In genomic region chr6:1795923-1796322, GRCh38 we compare ENCODE assay signal across 16 cellular contexts.
DNase-seq lines count a peak whose midpoint lies in the region; ATAC-seq and TF ChIP-seq lines count a peak whose summit lies in the region.
"Had no signal": no experiment of that assay in that cellular context is flagged by ENCODE, and none has a peak within 500 bp of the region (broad histone marks: within the 10 kb centered on the region; RNA-seq: fewer than 3 reads in every experiment).

No MANE protein-coding gene starts in this region.

- H3K9me2 ChIP-seq in OCI-LY7 (ENCODE audit: insufficient read depth, low read length): no peaks in the 10 kb centered on the region

- H3K27me3 Mint-ChIP-seq in endothelial cell (ENCODE audit: unreplicated experiment) (peaks cover 1% of the 10 kb centered on the region), immature natural killer cell (ENCODE audit: low read depth in 3 of 3) (peaks cover 0 to 10% (median 5%) of the 10 kb centered on the region in 3 donors)
- H3K27me3 Mint-ChIP-seq: CD4-positive, alpha-beta memory T cell had no signal

- H3K4me3 Mint-ChIP-seq in endothelial cell (ENCODE audit: unreplicated experiment): no peak overlapping the region
- no peak overlapping the region for H3K4me3 Mint-ChIP-seq in immature natural killer cell
- H3K4me3 Mint-ChIP-seq: CD4-positive, alpha-beta memory T cell had no signal

- no peaks in the 10 kb centered on the region for H3K79me2 ChIP-seq in KMS-11 (ENCODE audit: insufficient read depth, low read depth)
- H3K79me2 ChIP-seq in OCI-LY7 (ENCODE audit: insufficient read depth, low read depth, low read length): no peaks in the 10 kb centered on the region

- H3K9me3 Mint-ChIP-seq in endothelial cell (ENCODE audit: unreplicated experiment) (no peaks in the 10 kb centered on the region), immature natural killer cell (no peaks in the 10 kb centered on the region)

- H3K27me3 ChIP-seq in KMS-11 (ENCODE audit: insufficient read depth, low read depth): no peaks in the 10 kb centered on the region

- no peak overlapping the region for H3K4me3 ChIP-seq in KMS-11 (IDR thresholded peaks at IDR 0.05; ENCODE audit: insufficient read depth, low read depth, low read length)
- no peak overlapping the region for H3K4me3 ChIP-seq in OCI-LY7 (ENCODE audit: low read depth, low read length, poor library complexity, severe bottlenecking)

- peak overlapping the region; percentile 75; the same call in 1 of the 2 replicates for H3K4me2 ChIP-seq in KMS-11
- H3K4me2 ChIP-seq in OCI-LY7 (ENCODE audit: low read length): 0 out of 2 replicates have a peak overlapping the region, but pooled peaks have one; percentile 36

- CTCF ChIA-PET in OCI-LY7 (lab: Charles Lee; ENCODE audit: unreplicated experiment): no interaction called here

- no peak overlapping the region for H3K9ac ChIP-seq in KMS-11

- DNase-seq in OCI-LY7 (ENCODE audit: low spot score) (no peak), endothelial cell (ENCODE audit: low spot score) (no peak), immature natural killer cell (no peak), NCI-H187 (lab: John Stamatoyannopoulos, UW) (no peak), dermis blood vessel endothelial cell (no peak)
- DNase-seq: C1 segment of cervical spinal cord; Calu3; CD4-positive, alpha-beta memory T cell; COR-L47; DMS53; DMS79 treated with DMSO at 0.1 percent for 48 hours; GF-D8; H7; HCEC 1CT had no signal

- H3K27ac ChIP-seq in KMS-11 (no peak overlapping the region; the same call in 1 of the 2 replicates), OCI-LY7 (ENCODE audit: low read depth, low read length, poor library complexity, severe bottlenecking) (no peak overlapping the region)

- H2AFZ ChIP-seq in KMS-11 (ENCODE audit: low read depth) (no peak overlapping the region), OCI-LY7 (ENCODE audit: low read length) (no peak overlapping the region)

- no peak for ATAC-seq in HG02588 (IDR thresholded peaks at IDR 0.05; ENCODE audit: unreplicated experiment)

- POLR2A ChIA-PET in OCI-LY7 (lab: Charles Lee): interaction anchor here (0.7 to 2.6 kb wide), 3 partner anchors 14 to 26 kb away, joined by 3 to 15 read pairs (median 4); no protein-coding TSS in a partner anchor

- H3K9me3 ChIP-seq in OCI-LY7 (ENCODE audit: low read length): no peaks in the 10 kb centered on the region

- H3K4me1 Mint-ChIP-seq in endothelial cell (ENCODE audit: unreplicated experiment) (peaks cover 38% of the 10 kb centered on the region), immature natural killer cell (no peaks in the 10 kb centered on the region)
- H3K4me1 Mint-ChIP-seq: CD4-positive, alpha-beta memory T cell had no signal

- H3K4me1 ChIP-seq in KMS-11 (ENCODE audit: low read depth, poor library complexity, severe bottlenecking) (peaks cover 37% of the 10 kb centered on the region), OCI-LY7 (ENCODE audit: insufficient read depth, low read length, poor library complexity, severe bottlenecking) (peaks cover 13% of the 10 kb centered on the region)

- H3K27ac Mint-ChIP-seq in endothelial cell (ENCODE audit: unreplicated experiment) (peak overlapping the region; percentile 53), immature natural killer cell (no peak overlapping the region)
- H3K27ac Mint-ChIP-seq: CD4-positive, alpha-beta memory T cell had no signal

- no peak for TF ChIP-seq CTCF in KMS-11 (conservative IDR thresholded peaks at IDR 0.05; ENCODE audit: low read depth, low read length)
- no peak for TF ChIP-seq CTCF in OCI-LY7 (conservative IDR thresholded peaks at IDR 0.05; ENCODE audit: low read length)
- no peak for TF ChIP-seq CTCF in endothelial cell (IDR thresholded peaks at IDR 0.05; ENCODE audit: unreplicated experiment)

- H3K36me3 Mint-ChIP-seq in endothelial cell (ENCODE audit: low read depth, unreplicated experiment) (no peaks in the 10 kb centered on the region), immature natural killer cell (peaks cover 0 to 4% (median 0%) of the 10 kb centered on the region in 3 donors)
- H3K36me3 Mint-ChIP-seq: CD4-positive, alpha-beta memory T cell had no signal

- H4K20me1 ChIP-seq in KMS-11 (ENCODE audit: insufficient read depth) (no peaks in the 10 kb centered on the region), OCI-LY7 (ENCODE audit: insufficient read depth, low read length) (no peaks in the 10 kb centered on the region)

- intact Hi-C loops in OCI-LY7 (cut with micrococcal nuclease; ENCODE audit: unreplicated experiment): loop anchor here (10.0 kb wide), 1 partner anchor 309 kb away; no protein-coding TSS in a partner anchor

- H3K36me3 ChIP-seq in KMS-11 (ENCODE audit: insufficient read depth): no peaks in the 10 kb centered on the region
- no peaks in the 10 kb centered on the region for H3K36me3 ChIP-seq in OCI-LY7 (ENCODE audit: insufficient read depth, low read length)

- BruUV-seq in OCI-LY7 (replicated peaks; lab: Mats Ljungman, UMichigan): no TSS peak
